14 cellular contexts compared by ENCODE assay signal in genomic region chr14:39446131-39446744, GRCh38. TPM values are rescaled to one million over a fixed set of nuclear protein-coding genes. Genes with fewer than 3 reads are reported as not detected.
DNase-seq lines count a peak whose midpoint lies in the region; ATAC-seq lines count a peak whose summit lies in the region.
"Had no signal": no experiment of that assay in that cellular context is flagged by ENCODE, and none has a peak within 500 bp of the region (broad histone marks: within the 10 kb centered on the region; RNA-seq: fewer than 3 reads in every experiment).

No MANE protein-coding gene starts in this region.

- H3K36me3 ChIP-seq in mesendoderm (ENCODE audit: control insufficient read depth, insufficient read depth, low read length) (no peaks in the 10 kb centered on the region), GM23248 (ENCODE audit: low read depth) (no peaks in the 10 kb centered on the region)
- H3K36me3 ChIP-seq: WERI-Rb-1 had no signal

- H3K36me3 Mint-ChIP-seq in activated T-cell treated with anti-CD3 and anti-CD28 coated beads, Interleukin-2, amount 50 U/mL, for 24 hours (ENCODE audit: low read depth), result peaks cover 3% of the 10 kb centered on the region

- no peak overlapping the region for H2AFZ ChIP-seq in GM23248

- in situ Hi-C loops in GM23248 (cut with MboI), result no loop called here

- H3K79me1 ChIP-seq in mesendoderm (ENCODE audit: low read length), result no peaks in the 10 kb centered on the region

- H3K4me2 ChIP-seq in mesendoderm (ENCODE audit: low read length) (no peak overlapping the region), GM23248 (ENCODE audit: unreplicated experiment) (no peak overlapping the region)

- no peaks in the 10 kb centered on the region for H3K9me3 Mint-ChIP-seq in activated T-cell treated with anti-CD3 and anti-CD28 coated beads, Interleukin-2, amount 50 U/mL, for 24 hours
- H3K9me3 Mint-ChIP-seq: nephron had no signal

- no peak overlapping the region for H3K56ac ChIP-seq in mesendoderm (ENCODE audit: low read length)

- H3K27me3 ChIP-seq in mesendoderm (ENCODE audit: insufficient read depth, low read length, poor library complexity) (no peaks in the 10 kb centered on the region), GM23248 (replicated peaks; ENCODE audit: insufficient read depth) (no peaks in the 10 kb centered on the region; the same call in 1 of the 2 replicates)

- no peaks in the 10 kb centered on the region for H3K4me1 ChIP-seq in mesendoderm (ENCODE audit: control insufficient read depth, low read depth, low read length)
- no peaks in the 10 kb centered on the region for H3K4me1 ChIP-seq in GM23248 (ENCODE audit: insufficient read depth)

- DNase-seq in activated T-cell treated with anti-CD3 and anti-CD28 coated beads, Interleukin-2, amount 50 U/mL, for 24 hours, result no peak
- no peak for DNase-seq in activated T-cell treated with anti-CD3 and anti-CD28 coated beads, Interleukin-2, amount 50 U/mL, for 1 hour
- no peak for DNase-seq in stimulated activated naive CD8-positive, alpha-beta T cell treated with anti-CD3 and anti-CD28 coated beads, Interleukin-15, Interleukin-2, amounts not matched to agents 100 U/mL and 50 U/mL, for 24 hours
- DNase-seq in mesendoderm (no peak), NCI-H82 treated with DMSO at 0.1 percent for 48 hours (lab: John Stamatoyannopoulos, UW; ENCODE audit: unreplicated experiment) (no peak), GM23248 (no peak)
- DNase-seq: ACHN, cortex of kidney, islet precursor cell, WERI-Rb-1 had no signal

- H3F3A ChIP-seq in GM23248 (ENCODE audit: insufficient read depth), result no peaks in the 10 kb centered on the region

- no peaks in the 10 kb centered on the region for H3K9me3 ChIP-seq in GM23248 (ENCODE audit: low read depth)

- peak overlapping the region; percentile 87 for H3K27ac Mint-ChIP-seq in activated T-cell treated with anti-CD3 and anti-CD28 coated beads, Interleukin-2, amount 50 U/mL, for 24 hours
- H3K27ac Mint-ChIP-seq: nephron had no signal

- ATAC-seq in GM21737 (IDR thresholded peaks at IDR 0.05; ENCODE audit: unreplicated experiment), result peak; percentile 63
- peak; percentile 39 for ATAC-seq in HG03175 (IDR thresholded peaks at IDR 0.05; ENCODE audit: unreplicated experiment)
- ATAC-seq in stimulated activated naive CD8-positive, alpha-beta T cell treated with anti-CD3 and anti-CD28 coated beads, Interleukin-15, Interleukin-2, amounts not matched to agents 100 U/mL and 50 U/mL, for 24 hours, result peak; percentile 64
- ATAC-seq: Right ventricle myocardium inferior had no signal

- H3K27ac ChIP-seq in mesendoderm (ENCODE audit: low read depth, low read length) (no peak overlapping the region), GM23248 (no peak overlapping the region)
- H3K27ac ChIP-seq: WERI-Rb-1 had no signal

- H3K9ac ChIP-seq in mesendoderm (ENCODE audit: low read length), result no peak overlapping the region
- H3K9ac ChIP-seq in GM23248, result no peak overlapping the region

- no peak overlapping the region for H2AK5ac ChIP-seq in mesendoderm (ENCODE audit: low read length)

- no peak overlapping the region for H4K8ac ChIP-seq in mesendoderm (ENCODE audit: low read depth, low read length)

- H3K18ac ChIP-seq in mesendoderm (ENCODE audit: low read length), result no peak overlapping the region

- no peak overlapping the region for H2BK120ac ChIP-seq in mesendoderm (ENCODE audit: low read depth, low read length)

- no peaks in the 10 kb centered on the region for H3K9me2 ChIP-seq in GM23248 (ENCODE audit: insufficient read depth)

- H3K27me3 Mint-ChIP-seq in activated T-cell treated with anti-CD3 and anti-CD28 coated beads, Interleukin-2, amount 50 U/mL, for 24 hours, result no peaks in the 10 kb centered on the region

- no peak overlapping the region for H2BK15ac ChIP-seq in mesendoderm (replicated peaks; ENCODE audit: low read depth)

- no CpG with 5 or more reads among the region's 1 CpG for WGBS in mesendoderm (ENCODE audit: extremely low coverage, insufficient coverage, low lambda C conversion rate)
- WGBS in GM23248 (ENCODE audit: low coverage in 1 of 2, low lambda C conversion rate in 2 of 2, missing lambda C conversion rate in 2 of 2), 2 experiments, result 86 to 90% methylated on average over 1 of the region's 1 CpG

- H3K4me1 Mint-ChIP-seq in activated T-cell treated with anti-CD3 and anti-CD28 coated beads, Interleukin-2, amount 50 U/mL, for 24 hours (ENCODE audit: low read depth), result peaks cover 47% of the 10 kb centered on the region
- H3K4me1 Mint-ChIP-seq: nephron had no signal

- H3K4me3 ChIP-seq in mesendoderm (ENCODE audit: low read length) (no peak overlapping the region), GM23248 (no peak overlapping the region)

- no peak overlapping the region for H3K23ac ChIP-seq in mesendoderm (ENCODE audit: low read length)

- H3K4me3 Mint-ChIP-seq in activated T-cell treated with anti-CD3 and anti-CD28 coated beads, Interleukin-2, amount 50 U/mL, for 24 hours, result peak overlapping the region; percentile 50
- H3K4me3 Mint-ChIP-seq: nephron had no signal

- H2BK5ac ChIP-seq in mesendoderm (ENCODE audit: low read length), result no peak overlapping the region

- H3K4ac ChIP-seq in mesendoderm (ENCODE audit: low read depth, low read length), result no peak overlapping the region

- H4K5ac ChIP-seq in mesendoderm (ENCODE audit: low read length), result no peak overlapping the region

- no peaks in the 10 kb centered on the region for H4K20me1 ChIP-seq in GM23248 (ENCODE audit: insufficient read depth)

- no peaks in the 10 kb centered on the region for H3K79me2 ChIP-seq in mesendoderm (ENCODE audit: control insufficient read depth, insufficient read depth, low read length)
- no peaks in the 10 kb centered on the region for H3K79me2 ChIP-seq in GM23248 (ENCODE audit: insufficient read depth)

RNA-seq across cellular contexts. Expression of gene FBXO33, which starts 14.0 kb away (rescaled TPM):
- polyA plus RNA-seq in mesendoderm (2013, experiment 1 of 2), result 9.6 TPM
- 9.3 TPM for polyA plus RNA-seq in mesendoderm (2013, experiment 2 of 2)
- total RNA-seq in GM23248 (2014; rRNA removed; shearing (Covaris generic)), result 21.4 and 22.1 TPM in 2 replicates
- 9.0 and 9.5 TPM in 2 replicates for polyA plus RNA-seq in GM23248 (2016; fragmentation: Nextera tagmentation; extraction: Ambion mirVana)
